8 cellular contexts compared by ENCODE assay signal in genomic region chr21:44300262-44300959, GRCh38. TPM values are rescaled to one million over a fixed set of nuclear protein-coding genes. Genes with fewer than 3 reads are reported as not detected.
A peak's percentile ranks its signal among the peaks of the same experiment; 100 is the strongest.
DNase-seq lines count a peak whose midpoint lies in the region; ATAC-seq and TF ChIP-seq lines count a peak whose summit lies in the region.

No MANE protein-coding gene starts in this region.

- peak overlapping the region; percentile 84 for H3K4me3 Mint-ChIP-seq in stimulated activated naive CD8-positive, alpha-beta T cell treated with anti-CD3 and anti-CD28 coated beads, Interleukin-15, Interleukin-2, amounts not matched to agents 100 ng/mL and 50 ng/mL, for 24 hours

- TF ChIP-seq EP300 in esophagus muscularis mucosa (IDR thresholded peaks at IDR 0.05): no peak

- TF ChIP-seq POLR2A in esophagus muscularis mucosa (IDR thresholded peaks at IDR 0.05; ENCODE audit: low read depth): no peak

- peaks cover 39% of the 10 kb centered on the region for H3K79me2 ChIP-seq in OCI-LY3 (ENCODE audit: low read length)

- peaks cover 58% of the 10 kb centered on the region for H3K4me1 Mint-ChIP-seq in stimulated activated naive CD8-positive, alpha-beta T cell treated with anti-CD3 and anti-CD28 coated beads, Interleukin-15, Interleukin-2, amounts not matched to agents 100 ng/mL and 50 ng/mL, for 24 hours (ENCODE audit: low read depth)

- peak overlapping the region; percentile 58 for H3K27ac Mint-ChIP-seq in stimulated activated naive CD8-positive, alpha-beta T cell treated with anti-CD3 and anti-CD28 coated beads, Interleukin-15, Interleukin-2, amounts not matched to agents 100 ng/mL and 50 ng/mL, for 24 hours

- peak overlapping the region; percentile 84 for H3K9ac ChIP-seq in OCI-LY3 (ENCODE audit: low read length)

- H3K27ac ChIP-seq in OCI-LY3 (ENCODE audit: low read length): peak overlapping the region; percentile 14; the same call in 1 of the 2 replicates
- H3K27ac ChIP-seq in esophagus muscularis mucosa (replicated peaks in 1 of 4): peak overlapping the region; percentile 89 to 93 (median 93)

- no peak overlapping the region for H2AFZ ChIP-seq in OCI-LY3 (ENCODE audit: low read depth, low read length)

- H3K27me3 ChIP-seq in OCI-LY3 (ENCODE audit: low read depth, low read length) (no peaks in the 10 kb centered on the region), esophagus muscularis mucosa (peaks cover 0 to 18% (median 0%) of the 10 kb centered on the region in 4 donors)

- TF ChIP-seq CTCF in OCI-LY3 (IDR thresholded peaks at IDR 0.05; ENCODE audit: low read depth, low read length): no peak
- TF ChIP-seq CTCF in esophagus muscularis mucosa (IDR thresholded peaks at IDR 0.05): no peak

- 4% methylated on average over 5 of the region's 67 CpGs for WGBS in esophagus muscularis mucosa

- intact Hi-C loops in esophagus muscularis mucosa (cut with DNase I): no loop called here

- no peaks in the 10 kb centered on the region for H3K9me3 ChIP-seq in OCI-LY3 (ENCODE audit: insufficient read depth, low read length)
- H3K9me3 ChIP-seq in esophagus muscularis mucosa: no peaks in the 10 kb centered on the region

- H3K9me3 Mint-ChIP-seq in stimulated activated naive CD8-positive, alpha-beta T cell treated with anti-CD3 and anti-CD28 coated beads, Interleukin-15, Interleukin-2, amounts not matched to agents 100 ng/mL and 50 ng/mL, for 24 hours: no peaks in the 10 kb centered on the region

- H3K36me3 Mint-ChIP-seq in stimulated activated naive CD8-positive, alpha-beta T cell treated with anti-CD3 and anti-CD28 coated beads, Interleukin-15, Interleukin-2, amounts not matched to agents 100 ng/mL and 50 ng/mL, for 24 hours (ENCODE audit: low read depth): peaks cover 4% of the 10 kb centered on the region

- H3K4me2 ChIP-seq in OCI-LY3 (ENCODE audit: low read length): peak overlapping the region; percentile 89

- ATAC-seq in HG03045 (IDR thresholded peaks at IDR 0.05; ENCODE audit: unreplicated experiment): peak; percentile 37

- H3K36me3 ChIP-seq in OCI-LY3 (replicated peaks; ENCODE audit: low read depth, low read length): peaks cover 5% of the 10 kb centered on the region
- no peaks in the 10 kb centered on the region for H3K36me3 ChIP-seq in esophagus muscularis mucosa

- H3K4me3 ChIP-seq in OCI-LY3 (ENCODE audit: low read length) (peak overlapping the region; percentile 92), esophagus muscularis mucosa (peak overlapping the region; percentile 93 to 98 (median 96))

- H3K27me3 Mint-ChIP-seq in stimulated activated naive CD8-positive, alpha-beta T cell treated with anti-CD3 and anti-CD28 coated beads, Interleukin-15, Interleukin-2, amounts not matched to agents 100 ng/mL and 50 ng/mL, for 24 hours: no peaks in the 10 kb centered on the region

- DNase-seq in NCI-H2029 (lab: John Stamatoyannopoulos, UW): peak; percentile 36
- DNase-seq in NCI-H2029 treated with DMSO at 0.1 percent for 48 hours (lab: John Stamatoyannopoulos, UW): no peak
- peak; percentile 75 to 79 for DNase-seq in activated T-cell treated with anti-CD3 and anti-CD28 coated beads, Interleukin-2, amount 50 U/mL, for 48 hours
- peak; percentile 95 for DNase-seq in esophagus muscularis mucosa (ENCODE audit: extremely low spot score)
- DNase-seq in myocyte (ENCODE audit: low read depth): peak; percentile 57

- H4K20me1 ChIP-seq in OCI-LY3 (ENCODE audit: insufficient read depth, low read length): peaks cover 42% of the 10 kb centered on the region

- peaks cover 52% of the 10 kb centered on the region for H3K4me1 ChIP-seq in OCI-LY3 (ENCODE audit: low read length)
- peaks cover 61 to 82% (median 70%) of the 10 kb centered on the region in 4 donors for H3K4me1 ChIP-seq in esophagus muscularis mucosa

RNA-seq across cellular contexts. Expression of gene PFKL, which starts 0.6 kb away (rescaled TPM):
- total RNA-seq in esophagus muscularis mucosa (100 to 1,000 TPM in 1 of 4 donors, 10 to 100 TPM in 3; 61.5 to 109 (median 83.4) TPM), myocyte (186 and 244 TPM in 2 replicates)
- 186 TPM for polyA plus RNA-seq in myocyte (2012)

RNA-seq across cellular contexts. Expression of gene AIRE, which starts 14.7 kb away (rescaled TPM):
- total RNA-seq in esophagus muscularis mucosa (not detected), myocyte (9.7 and 21.4 TPM in 2 replicates)
- 9.9 TPM for polyA plus RNA-seq in myocyte (2012)

RNA-seq across cellular contexts. Expression of gene DNMT3L, which starts 38.7 kb away (rescaled TPM):
- total RNA-seq in esophagus muscularis mucosa (not detected), myocyte (not detected in 2 replicates)
- polyA plus RNA-seq in myocyte (2012): 0.59 TPM

RNA-seq across cellular contexts. Expression of gene CFAP410, which starts 38.8 kb away (rescaled TPM):
- total RNA-seq in esophagus muscularis mucosa (10 to 100 TPM; 26.6 to 43.5 (median 32.3) TPM), myocyte (28.1 and 38.0 TPM in 2 replicates)
- polyA plus RNA-seq in myocyte (2012): 28.1 TPM

RNA-seq across cellular contexts. Expression of gene TRPM2, which starts 53.0 kb away (rescaled TPM):
- total RNA-seq in esophagus muscularis mucosa (1 to 10 TPM; 1.6 to 3.5 (median 2.7) TPM), myocyte (not detected in 2 replicates)
- 0.03 TPM for polyA plus RNA-seq in myocyte (2012)

Comparison
In these comparisons a context has a peak if more than half of its experiments do, and no peak if none do; other contexts are left out.
1. RNA of gene AIRE, which starts 14.7 kb away (total RNA-seq): 9.7 to 21.4 TPM in myocyte; not detected in esophagus muscularis mucosa; every median in the first group is over 10 times any median in the second.